ENCODE assay signal across 20 cellular contexts in the genomic region with DNA sequence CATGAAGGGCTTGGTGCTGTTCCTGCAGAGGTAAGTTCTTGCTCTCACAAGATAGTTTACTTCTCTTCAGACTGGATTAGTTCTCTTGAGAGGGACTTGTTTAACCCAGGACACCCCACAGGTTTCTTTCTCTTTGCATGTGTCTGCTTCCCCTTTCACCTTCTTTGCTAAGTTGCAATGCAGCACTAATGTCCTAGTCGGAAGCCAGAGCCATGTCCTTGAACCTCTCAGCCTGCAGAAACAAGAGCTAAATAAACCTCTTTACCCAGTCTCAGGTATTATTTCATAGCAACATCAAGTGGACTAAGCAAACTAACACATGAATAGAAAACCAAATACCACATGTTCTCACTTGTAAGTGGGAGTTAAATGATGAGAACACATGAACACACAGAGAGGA.
"Had no signal": no experiment of that assay in that cellular context is flagged by ENCODE, and none has a peak within 500 bp of the region (broad histone marks: within the 10 kb centered on the region; RNA-seq: fewer than 3 reads in every experiment).

No MANE protein-coding gene starts in this region.

- H3K27ac ChIP-seq: adrenal gland, breast epithelium, coronary artery, spleen, thoracic aorta, upper lobe of left lung had no signal

- H3K36me3 ChIP-seq: adrenal gland, breast epithelium, spleen, thoracic aorta, upper lobe of left lung had no signal

- H3K27me3 ChIP-seq: adrenal gland, breast epithelium, spleen, upper lobe of left lung had no signal

- H3K4me3 ChIP-seq: adrenal gland, breast epithelium, coronary artery, spleen, thoracic aorta, upper lobe of left lung had no signal

- H3K9me3 ChIP-seq: adrenal gland, thoracic aorta had no signal

- H3K4me1 ChIP-seq: adrenal gland, breast epithelium, spleen had no signal

- DNase-seq: activated CD4-positive, alpha-beta T cell treated with anti-CD3 and anti-CD28 coated beads, Interleukin-2, amount 50 U/mL, for 1 hour; activated CD4-positive, CD25-positive, alpha-beta regulatory T cell treated with anti-CD3 and anti-CD28 coated beads, Interleukin-2, amount 50 U/mL, for 72 hours; activated effector memory CD4-positive, alpha-beta T cell treated with anti-CD3 and anti-CD28 coated beads, Interleukin-2, amount 50 U/mL, for 16 hours; activated T-cell treated with anti-CD3 and anti-CD28 coated beads, Interleukin-2, amount 50 U/mL, for 72 hours; adrenal gland; foreskin melanocyte; glutamatergic neuron; hippocampal formation; islet precursor cell; left colon; midbrain; nucleus accumbens; posterior cingulate gyrus; spleen; stimulated activated naive B cell treated with anti-CD40 and anti-IgM and Interleukin-4, amounts not matched to agents 10 μg/mL and 1 μg/mL and 100 μg/mL, for 72 hours had no signal

- ATAC-seq: activated naive CD4-positive, alpha-beta T cell treated with anti-CD3 and anti-CD28 coated beads, Interleukin-2, amount 50 U/mL, for 72 hours; activated T-cell treated with anti-CD3 and anti-CD28 coated beads, Interleukin-2, amount 50 U/mL, for 72 hours; left colon; stimulated activated naive B cell treated with anti-CD40 and anti-IgM and Interleukin-4, amounts not matched to agents 10 μg/mL and 1 μg/mL and 100 μg/mL, for 72 hours had no signal
